ENCODE assay signal across 8 cellular contexts in genomic region chr7:113774182-113774807, GRCh38.
A peak's percentile ranks its signal among the peaks of the same experiment; 100 is the strongest.
DNase-seq lines count a peak whose midpoint lies in the region; ATAC-seq and TF ChIP-seq lines count a peak whose summit lies in the region.

No MANE protein-coding gene starts in this region.

- no peak overlapping the region for H3K27ac ChIP-seq in uterus

- H3K4me1 ChIP-seq in uterus = no peaks in the 10 kb centered on the region

- POLR2A ChIA-PET in WTC11 (lab: Charles Lee) = no interaction called here

- no peaks in the 10 kb centered on the region for H3K36me3 ChIP-seq in uterus

- DNase-seq in AG08396 (ENCODE audit: low spot score) = peak; percentile 8
- peak; percentile 14 to 20 for DNase-seq in NCI-H1930 (lab: John Stamatoyannopoulos, UW)
- no peak for DNase-seq in WTC11 (ENCODE audit: low spot score)
- DNase-seq in hepatic stellate cell (ENCODE audit: low spot score) = peak; percentile 12
- DNase-seq in uterus = no peak
- DNase-seq in activated naive CD4-positive, alpha-beta T cell treated with anti-CD3 and anti-CD28 coated beads, Interleukin-2, amount 10 ng/mL, durations not matched to agents 7 days and 5 days = no peak

- TF ChIP-seq CTCF in WTC11 (IDR thresholded peaks at IDR 0.05) (peak; percentile 18; the same call in 1 of the 2 replicates), uterus (IDR thresholded peaks at IDR 0.05) (peak in 3 of 4 experiments; percentile 19 to 39 (median 22))

- intact Hi-C loops in uterus (cut with DNase I; ENCODE audit: low total_unique reads) = no loop called here

- H3K27ac Mint-ChIP-seq in WTC11 = no peak overlapping the region
- H3K27ac Mint-ChIP-seq in activated naive CD4-positive, alpha-beta T cell treated with anti-CD3 and anti-CD28 coated beads, Interleukin-2, amount 10 ng/mL, durations not matched to agents 7 days and 5 days = no peak overlapping the region

- H3K36me3 Mint-ChIP-seq in WTC11 = no peaks in the 10 kb centered on the region
- no peaks in the 10 kb centered on the region for H3K36me3 Mint-ChIP-seq in activated naive CD4-positive, alpha-beta T cell treated with anti-CD3 and anti-CD28 coated beads, Interleukin-2, amount 10 ng/mL, durations not matched to agents 7 days and 5 days

- CTCF ChIA-PET in WTC11 (lab: Charles Lee) = interaction anchor here (0.6 to 1.6 kb wide), 6 partner anchors 8 to 307 kb away, joined by 3 to 14 read pairs (median 5); no protein-coding TSS in a partner anchor
- CTCF ChIA-PET in activated naive CD4-positive, alpha-beta T cell treated with anti-CD3 and anti-CD28 coated beads, Interleukin-2, amount 10 ng/mL, durations not matched to agents 7 days and 5 days (lab: Charles Lee) = no interaction called here

- no peaks in the 10 kb centered on the region for H3K9me3 Mint-ChIP-seq in WTC11
- H3K9me3 Mint-ChIP-seq in activated naive CD4-positive, alpha-beta T cell treated with anti-CD3 and anti-CD28 coated beads, Interleukin-2, amount 10 ng/mL, durations not matched to agents 7 days and 5 days = no peaks in the 10 kb centered on the region

- TF ChIP-seq POLR2A in uterus (IDR thresholded peaks at IDR 0.05) = no peak

- H3K9me3 ChIP-seq in uterus = no peaks in the 10 kb centered on the region

- no peaks in the 10 kb centered on the region for H3K27me3 Mint-ChIP-seq in WTC11 (ENCODE audit: low read depth)
- no peaks in the 10 kb centered on the region for H3K27me3 Mint-ChIP-seq in activated naive CD4-positive, alpha-beta T cell treated with anti-CD3 and anti-CD28 coated beads, Interleukin-2, amount 10 ng/mL, durations not matched to agents 7 days and 5 days

- no peak overlapping the region for H3K4me3 Mint-ChIP-seq in WTC11
- H3K4me3 Mint-ChIP-seq in activated naive CD4-positive, alpha-beta T cell treated with anti-CD3 and anti-CD28 coated beads, Interleukin-2, amount 10 ng/mL, durations not matched to agents 7 days and 5 days = no peak overlapping the region

- no peak overlapping the region for H3K4me3 ChIP-seq in uterus

- ATAC-seq in GM18858 (IDR thresholded peaks at IDR 0.05; ENCODE audit: unreplicated experiment) (peak; percentile 97), HG02943 (IDR thresholded peaks at IDR 0.05; ENCODE audit: low read depth, unreplicated experiment) (peak; percentile 82), WTC11 (peak; percentile 60)

- no peaks in the 10 kb centered on the region for H3K27me3 ChIP-seq in uterus

- peaks cover 3% of the 10 kb centered on the region; the same call in 1 of the 2 replicates for H3K4me1 Mint-ChIP-seq in WTC11
- H3K4me1 Mint-ChIP-seq in activated naive CD4-positive, alpha-beta T cell treated with anti-CD3 and anti-CD28 coated beads, Interleukin-2, amount 10 ng/mL, durations not matched to agents 7 days and 5 days = no peaks in the 10 kb centered on the region

TF ChIP-seq in WTC11, 78 proteins besides CTCF, POLR2A, EP300 and RAD21:
- TF ChIP-seq MYBL2 (CRISPR knock-in tag; IDR thresholded peaks at IDR 0.05) (no peak), ZNF425 (CRISPR knock-in tag; conservative IDR thresholded peaks at IDR 0.05) (no peak), TP53 (CRISPR knock-in tag; IDR thresholded peaks at IDR 0.05) (no peak), JUN (CRISPR knock-in tag; IDR thresholded peaks at IDR 0.05) (no peak), NFATC4 (CRISPR knock-in tag; IDR thresholded peaks at IDR 0.05) (no peak), SMAD3 (CRISPR knock-in tag; IDR thresholded peaks at IDR 0.05; ENCODE audit: borderline replicate concordance) (no peak), SOX15 (CRISPR knock-in tag; IDR thresholded peaks at IDR 0.05) (no peak), RELA (CRISPR knock-in tag; IDR thresholded peaks at IDR 0.05; ENCODE audit: borderline replicate concordance) (no peak), KAT7 (CRISPR knock-in tag; IDR thresholded peaks at IDR 0.05; ENCODE audit: borderline replicate concordance) (no peak)
- TF ChIP-seq, protein P1, sequence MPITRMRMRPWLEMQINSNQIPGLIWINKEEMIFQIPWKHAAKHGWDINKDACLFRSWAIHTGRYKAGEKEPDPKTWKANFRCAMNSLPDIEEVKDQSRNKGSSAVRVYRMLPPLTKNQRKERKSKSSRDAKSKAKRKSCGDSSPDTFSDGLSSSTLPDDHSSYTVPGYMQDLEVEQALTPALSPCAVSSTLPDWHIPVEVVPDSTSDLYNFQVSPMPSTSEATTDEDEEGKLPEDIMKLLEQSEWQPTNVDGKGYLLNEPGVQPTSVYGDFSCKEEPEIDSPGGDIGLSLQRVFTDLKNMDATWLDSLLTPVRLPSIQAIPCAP (CRISPR knock-in tag; IDR thresholded peaks at IDR 0.05) = no peak
- TF ChIP-seq, protein P2, sequence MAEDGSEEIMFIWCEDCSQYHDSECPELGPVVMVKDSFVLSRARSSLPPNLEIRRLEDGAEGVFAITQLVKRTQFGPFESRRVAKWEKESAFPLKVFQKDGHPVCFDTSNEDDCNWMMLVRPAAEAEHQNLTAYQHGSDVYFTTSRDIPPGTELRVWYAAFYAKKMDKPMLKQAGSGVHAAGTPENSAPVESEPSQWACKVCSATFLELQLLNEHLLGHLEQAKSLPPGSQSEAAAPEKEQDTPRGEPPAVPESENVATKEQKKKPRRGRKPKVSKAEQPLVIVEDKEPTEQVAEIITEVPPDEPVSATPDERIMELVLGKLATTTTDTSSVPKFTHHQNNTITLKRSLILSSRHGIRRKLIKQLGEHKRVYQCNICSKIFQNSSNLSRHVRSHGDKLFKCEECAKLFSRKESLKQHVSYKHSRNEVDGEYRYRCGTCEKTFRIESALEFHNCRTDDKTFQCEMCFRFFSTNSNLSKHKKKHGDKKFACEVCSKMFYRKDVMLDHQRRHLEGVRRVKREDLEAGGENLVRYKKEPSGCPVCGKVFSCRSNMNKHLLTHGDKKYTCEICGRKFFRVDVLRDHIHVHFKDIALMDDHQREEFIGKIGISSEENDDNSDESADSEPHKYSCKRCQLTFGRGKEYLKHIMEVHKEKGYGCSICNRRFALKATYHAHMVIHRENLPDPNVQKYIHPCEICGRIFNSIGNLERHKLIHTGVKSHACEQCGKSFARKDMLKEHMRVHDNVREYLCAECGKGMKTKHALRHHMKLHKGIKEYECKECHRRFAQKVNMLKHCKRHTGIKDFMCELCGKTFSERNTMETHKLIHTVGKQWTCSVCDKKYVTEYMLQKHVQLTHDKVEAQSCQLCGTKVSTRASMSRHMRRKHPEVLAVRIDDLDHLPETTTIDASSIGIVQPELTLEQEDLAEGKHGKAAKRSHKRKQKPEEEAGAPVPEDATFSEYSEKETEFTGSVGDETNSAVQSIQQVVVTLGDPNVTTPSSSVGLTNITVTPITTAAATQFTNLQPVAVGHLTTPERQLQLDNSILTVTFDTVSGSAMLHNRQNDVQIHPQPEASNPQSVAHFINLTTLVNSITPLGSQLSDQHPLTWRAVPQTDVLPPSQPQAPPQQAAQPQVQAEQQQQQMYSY (CRISPR knock-in tag; IDR thresholded peaks at IDR 0.05) = no peak
- TF ChIP-seq, protein P3, sequence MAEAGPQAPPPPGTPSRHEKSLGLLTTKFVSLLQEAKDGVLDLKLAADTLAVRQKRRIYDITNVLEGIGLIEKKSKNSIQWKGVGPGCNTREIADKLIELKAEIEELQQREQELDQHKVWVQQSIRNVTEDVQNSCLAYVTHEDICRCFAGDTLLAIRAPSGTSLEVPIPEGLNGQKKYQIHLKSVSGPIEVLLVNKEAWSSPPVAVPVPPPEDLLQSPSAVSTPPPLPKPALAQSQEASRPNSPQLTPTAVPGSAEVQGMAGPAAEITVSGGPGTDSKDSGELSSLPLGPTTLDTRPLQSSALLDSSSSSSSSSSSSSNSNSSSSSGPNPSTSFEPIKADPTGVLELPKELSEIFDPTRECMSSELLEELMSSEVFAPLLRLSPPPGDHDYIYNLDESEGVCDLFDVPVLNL (CRISPR knock-in tag; IDR thresholded peaks at IDR 0.05; ENCODE audit: borderline replicate concordance, low read depth) = no peak

Comparison
In these comparisons a context has a peak if more than half of its experiments do, and no peak if none do; other contexts are left out.
1. DNase-seq: peak in AG08396 (single experiment), NCI-H1930 (2 of 2) and hepatic stellate cell (single experiment); none in WTC11 (single experiment), uterus (0 of 2) and activated naive CD4-positive, alpha-beta T cell treated with anti-CD3 and anti-CD28 coated beads, Interleukin-2, amount 10 ng/mL, durations not matched to agents 7 days and 5 days (single experiment).
2. Peak in every context shown above with its lines, with median percentiles within 50 percentile points of each other: ATAC-seq.